Comparison of ENCODE assay signal across 27 cellular contexts in genomic region chr6:27247133-27247836, GRCh38. TPM values are rescaled to one million over a fixed set of nuclear protein-coding genes. Genes with fewer than 3 reads are reported as not detected.
DNase-seq lines count a peak whose midpoint lies in the region; ATAC-seq and TF ChIP-seq lines count a peak whose summit lies in the region.
"Had no signal": no experiment of that assay in that cellular context is flagged by ENCODE, and none has a peak within 500 bp of the region (broad histone marks: within the 10 kb centered on the region; RNA-seq: fewer than 3 reads in every experiment).

A gene with protein sequence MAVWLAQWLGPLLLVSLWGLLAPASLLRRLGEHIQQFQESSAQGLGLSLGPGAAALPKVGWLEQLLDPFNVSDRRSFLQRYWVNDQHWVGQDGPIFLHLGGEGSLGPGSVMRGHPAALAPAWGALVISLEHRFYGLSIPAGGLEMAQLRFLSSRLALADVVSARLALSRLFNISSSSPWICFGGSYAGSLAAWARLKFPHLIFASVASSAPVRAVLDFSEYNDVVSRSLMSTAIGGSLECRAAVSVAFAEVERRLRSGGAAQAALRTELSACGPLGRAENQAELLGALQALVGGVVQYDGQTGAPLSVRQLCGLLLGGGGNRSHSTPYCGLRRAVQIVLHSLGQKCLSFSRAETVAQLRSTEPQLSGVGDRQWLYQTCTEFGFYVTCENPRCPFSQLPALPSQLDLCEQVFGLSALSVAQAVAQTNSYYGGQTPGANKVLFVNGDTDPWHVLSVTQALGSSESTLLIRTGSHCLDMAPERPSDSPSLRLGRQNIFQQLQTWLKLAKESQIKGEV (plus strand): TSS chr6:27247701. CDS start chr6:27247738, 37 bp downstream.

- ATAC-seq in upper lobe of right lung, result no peak
- no peak for ATAC-seq in GM19397 (IDR thresholded peaks at IDR 0.05; ENCODE audit: unreplicated experiment)
- no peak for ATAC-seq in GM18907 (IDR thresholded peaks at IDR 0.05; ENCODE audit: unreplicated experiment)
- ATAC-seq: Panc1 had no signal

- H4K20me1 ChIP-seq in PC-9 (ENCODE audit: insufficient read depth), result no peaks in the 10 kb centered on the region
- H4K20me1 ChIP-seq in osteoblast (ENCODE audit: insufficient read depth, low read length), result no peaks in the 10 kb centered on the region
- no peaks in the 10 kb centered on the region for H4K20me1 ChIP-seq in hepatocyte (ENCODE audit: insufficient read depth, poor library complexity, severe bottlenecking)

- H3K4me2 ChIP-seq in PC-9 (no peak within 1 kb of the TSS), osteoblast (ENCODE audit: insufficient read depth, low read length) (no peak within 1 kb of the TSS), hepatocyte (no peak within 1 kb of the TSS)

- no peak within 1 kb of the TSS for H3K27ac ChIP-seq in PC-9
- H3K27ac ChIP-seq in esophagus squamous epithelium, result no peak within 1 kb of the TSS
- H3K27ac ChIP-seq in osteoblast (ENCODE audit: low read depth, low read length), result no peak within 1 kb of the TSS
- H3K27ac ChIP-seq in upper lobe of right lung, result no peak within 1 kb of the TSS
- no peak within 1 kb of the TSS for H3K27ac ChIP-seq in hepatocyte
- H3K27ac ChIP-seq: neutrophil, testis, WERI-Rb-1 had no signal

- H3K4me1 ChIP-seq in PC-9 (replicated peaks; ENCODE audit: insufficient read depth), result peaks cover 9% of the 10 kb centered on the region
- H3K4me1 ChIP-seq in esophagus squamous epithelium, result peaks cover 6 to 20% (median 13%) of the 10 kb centered on the region in 3 donors
- no peaks in the 10 kb centered on the region for H3K4me1 ChIP-seq in osteoblast (ENCODE audit: insufficient read depth, low read length)
- H3K4me1 ChIP-seq in upper lobe of right lung, result no peaks in the 10 kb centered on the region
- H3K4me1 ChIP-seq in hepatocyte (ENCODE audit: insufficient read depth), result no peaks in the 10 kb centered on the region
- H3K4me1 ChIP-seq: testis had no signal

- H3K79me2 ChIP-seq in PC-9 (ENCODE audit: low read depth) (no peaks in the 10 kb centered on the region), osteoblast (ENCODE audit: insufficient read depth, low read length) (no peaks in the 10 kb centered on the region), hepatocyte (no peaks in the 10 kb centered on the region)

- intact Hi-C loops in PC-9 (cut with micrococcal nuclease; ENCODE audit: unreplicated experiment), result no loop called here
- intact Hi-C loops in esophagus squamous epithelium (cut with DNase I), result no loop called here
- intact Hi-C loops in upper lobe of right lung (cut with DNase I), result no loop called here

- H2AFZ ChIP-seq in PC-9 (no peak within 1 kb of the TSS), osteoblast (ENCODE audit: low read length) (no peak within 1 kb of the TSS), hepatocyte (no peak within 1 kb of the TSS)

- H3K36me3 ChIP-seq in PC-9 (ENCODE audit: low read depth) (no peaks in the 10 kb centered on the region), esophagus squamous epithelium (no peaks in the 10 kb centered on the region), osteoblast (ENCODE audit: insufficient read depth, low read length) (no peaks in the 10 kb centered on the region), upper lobe of right lung (no peaks in the 10 kb centered on the region), hepatocyte (replicated peaks; ENCODE audit: insufficient read depth, low read depth) (no peaks in the 10 kb centered on the region)
- H3K36me3 ChIP-seq: neutrophil, WERI-Rb-1 had no signal

- TF ChIP-seq CTCF in PC-9 (conservative IDR thresholded peaks at IDR 0.05) (no peak), esophagus squamous epithelium (IDR thresholded peaks at IDR 0.05) (no peak), osteoblast (IDR thresholded peaks at IDR 0.05; ENCODE audit: extremely low read depth, low read depth, low read length) (no peak), upper lobe of right lung (IDR thresholded peaks at IDR 0.05) (no peak), hepatocyte (IDR thresholded peaks at IDR 0.05; ENCODE audit: poor library complexity) (no peak)

- no peak for DNase-seq in PC-9
- DNase-seq in esophagus squamous epithelium (lab: John Stamatoyannopoulos, UW), result no peak
- DNase-seq in osteoblast (ENCODE audit: insufficient read length, low spot score, missing footprints), result peak; percentile 30
- no peak for DNase-seq in upper lobe of right lung
- DNase-seq in hepatocyte (ENCODE audit: low spot score), result no peak
- DNase-seq: activated CD4-positive, alpha-beta T cell treated with anti-CD3 and anti-CD28 coated beads, Interleukin-2, amount 10 ng/mL, durations not matched to agents 7 days and 5 days; activated gamma-delta T cell; activated naive CD8-positive, alpha-beta T cell treated with anti-CD3 and anti-CD28 coated beads, Interleukin-2, amount 10 ng/mL, durations not matched to agents 7 days and 5 days; activated T-cell treated with anti-CD3 and anti-CD28 coated beads, Interleukin-2, amount 50 U/mL, for 24 hours; COR-L47; kidney; NCI-H1092; NCI-H187 treated with DMSO at 0.1 percent for 48 hours; NCI-H526; NK-92 treated with Interleukin-12 subunit alpha and Interleukin-12 subunit beta, amount 100 ng/mL, for 24 hours; SHP77 treated with DMSO at 0.1 percent for 48 hours; stimulated activated naive CD4-positive, alpha-beta T cell treated with Interleukin-2 at 50 U/mL for 16 hours; T1000; testis; WERI-Rb-1 had no signal

- H3K9me2 ChIP-seq in PC-9 (ENCODE audit: insufficient read depth), result no peaks in the 10 kb centered on the region
- no peaks in the 10 kb centered on the region for H3K9me2 ChIP-seq in hepatocyte (replicated peaks; ENCODE audit: insufficient read depth)

- 58 to 67% methylated on average over 10 to 12 of the region's 12 CpGs for WGBS in esophagus squamous epithelium, 2 donors
- 63% methylated on average over 12 of the region's 12 CpGs for WGBS in hepatocyte (ENCODE audit: low lambda C conversion rate, missing lambda C conversion rate)

- H3K27me3 ChIP-seq in PC-9 (ENCODE audit: insufficient read depth, low read depth) (peaks cover 3% of the 10 kb centered on the region; the same call in 1 of the 2 replicates), esophagus squamous epithelium (peaks cover 0 to 99% (median 2%) of the 10 kb centered on the region in 4 donors), osteoblast (ENCODE audit: insufficient read depth, low read length) (peaks cover 54% of the 10 kb centered on the region), upper lobe of right lung (peaks cover 78% of the 10 kb centered on the region), hepatocyte (peaks cover 8% of the 10 kb centered on the region)
- H3K27me3 ChIP-seq: testis had no signal

- H3K4me3 ChIP-seq in PC-9 (no peak within 1 kb of the TSS), esophagus squamous epithelium (no peak within 1 kb of the TSS), osteoblast (ENCODE audit: insufficient read depth, low read length) (no peak within 1 kb of the TSS), upper lobe of right lung (no peak within 1 kb of the TSS), hepatocyte (no peak within 1 kb of the TSS)
- H3K4me3 ChIP-seq: testis had no signal

- no peak for TF ChIP-seq POLR2A in esophagus squamous epithelium (IDR thresholded peaks at IDR 0.05)

- BruUV-seq in PC-9 (replicated peaks; lab: Mats Ljungman, UMichigan), result no TSS peak

- peaks cover 4% of the 10 kb centered on the region; the same call in 1 of the 2 replicates for H3F3A ChIP-seq in PC-9 (ENCODE audit: insufficient read depth, low read depth)

- no peaks in the 10 kb centered on the region for H3K9me3 ChIP-seq in PC-9 (ENCODE audit: insufficient read depth, low read depth)
- H3K9me3 ChIP-seq in esophagus squamous epithelium, result no peaks in the 10 kb centered on the region
- no peaks in the 10 kb centered on the region for H3K9me3 ChIP-seq in osteoblast (ENCODE audit: low read depth, low read length)
- no peaks in the 10 kb centered on the region for H3K9me3 ChIP-seq in upper lobe of right lung
- no peaks in the 10 kb centered on the region for H3K9me3 ChIP-seq in hepatocyte (ENCODE audit: low read depth)
- H3K9me3 ChIP-seq: neutrophil, testis had no signal

- CTCF ChIA-PET in PC-9 (lab: Charles Lee), result no interaction called here

- POLR2A ChIA-PET in PC-9 (lab: Charles Lee; ENCODE audit: unreplicated experiment), result no interaction called here

RNA-seq across cellular contexts. Expression of the gene that starts here (rescaled TPM):
- 32.3 and 32.5 TPM in 2 replicates for total RNA-seq in PC-9 (2021)
- total RNA-seq in esophagus squamous epithelium, result 10 to 100 TPM in 3 of 4 donors, 1 to 10 TPM in 1; 5.1 to 25.7 (median 11.0) TPM
- total RNA-seq in osteoblast, result not detected in 2 replicates
- total RNA-seq in upper lobe of right lung, result 15.1 TPM
- total RNA-seq in hepatocyte, result 9.9 and 11.2 TPM in 2 replicates
- 11.7 and 19.4 TPM in 2 replicates for polyA plus RNA-seq in hepatocyte
- total RNA-seq: cerebellum, myocyte, pulmonary artery endothelial cell had no signal

Comparison
In these comparisons a context has a peak if more than half of its experiments do, and no peak if none do; other contexts are left out.
1. Peak in DNase-seq in osteoblast; RNA of the gene not detected or under 1 TPM.